Comparison of ENCODE assay signal across 18 cellular contexts in the genomic region with DNA sequence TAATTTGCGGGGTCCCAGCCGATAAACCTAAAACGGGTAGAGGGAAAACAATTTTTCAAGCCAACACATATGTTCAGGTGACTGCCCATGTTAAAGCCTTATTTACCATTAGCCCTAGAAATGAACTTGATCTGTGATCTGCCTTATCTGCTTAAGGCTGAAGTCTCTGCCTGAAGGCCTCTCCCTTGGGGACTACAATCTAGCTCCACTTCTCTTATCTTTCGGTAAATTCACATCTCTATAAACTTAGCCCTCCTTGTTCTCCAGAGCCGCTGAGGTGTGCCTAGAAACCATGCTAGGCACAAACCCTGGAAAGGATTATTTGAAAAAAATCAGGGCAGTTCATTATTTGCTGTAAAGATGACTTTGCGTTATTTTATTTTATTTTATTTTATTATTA.
A peak's percentile ranks its signal among the peaks of the same experiment; 100 is the strongest.
DNase-seq lines count a peak whose midpoint lies in the region; ATAC-seq and TF ChIP-seq lines count a peak whose summit lies in the region.
"Had no signal": no experiment of that assay in that cellular context is flagged by ENCODE, and none has a peak within 500 bp of the region (broad histone marks: within the 10 kb centered on the region; RNA-seq: fewer than 3 reads in every experiment).

No MANE protein-coding gene starts in this region.

- peaks cover 40% of the 10 kb centered on the region for H3K36me3 ChIP-seq in endodermal cell (ENCODE audit: control insufficient read depth, insufficient read depth, low read length)

- intact Hi-C loops in right cardiac atrium (cut with DNase I) (no loop called here), cardiac septum (cut with DNase I) (no loop called here)

- no peak overlapping the region for H3K4me3 Mint-ChIP-seq in endodermal cell
- H3K4me3 Mint-ChIP-seq: CD4-positive, alpha-beta memory T cell had no signal

- WGBS in right cardiac atrium, result 69% methylated on average over 6 of the region's 6 CpGs
- 73 to 100% methylated on average over 3 to 5 of the region's 6 CpGs for whole genome bisulfite sequencing in endodermal cell (ENCODE audit: insufficient coverage in 1 of 2, insufficient read length in 1 of 2), 2 experiments

- peaks cover 40% of the 10 kb centered on the region for H3K36me3 Mint-ChIP-seq in endodermal cell (ENCODE audit: low read depth)

- H3K4me1 ChIP-seq in right cardiac atrium (ENCODE audit: control insufficient read depth, insufficient read depth, low read length) (peaks cover 3% of the 10 kb centered on the region), endodermal cell (ENCODE audit: control insufficient read depth, insufficient read depth, low read length) (no peaks in the 10 kb centered on the region)

- no peaks in the 10 kb centered on the region for H3K27me3 ChIP-seq in right cardiac atrium (ENCODE audit: control insufficient read depth, insufficient read depth)
- no peaks in the 10 kb centered on the region for H3K27me3 ChIP-seq in endodermal cell (ENCODE audit: control insufficient read depth, insufficient read depth, low read length, poor library complexity, severe bottlenecking)

- TF ChIP-seq CTCF in endodermal cell (conservative IDR thresholded peaks at IDR 0.05), result no peak

- H3K4me1 Mint-ChIP-seq in endodermal cell, result peaks cover 22% of the 10 kb centered on the region

- H3K27ac Mint-ChIP-seq in endodermal cell, result peak overlapping the region; percentile 21
- H3K27ac Mint-ChIP-seq: CD4-positive, alpha-beta memory T cell had no signal

- no peak for ATAC-seq in right cardiac atrium
- ATAC-seq: A549, K562 had no signal

- H3K4me3 ChIP-seq in right cardiac atrium (ENCODE audit: low read length), result no peak overlapping the region
- no peak overlapping the region for H3K4me3 ChIP-seq in endodermal cell (ENCODE audit: low read length)
- H3K4me3 ChIP-seq: A549, K562, PC-9 had no signal

- peaks cover 5% of the 10 kb centered on the region for H3K9me3 Mint-ChIP-seq in endodermal cell

- no peaks in the 10 kb centered on the region for H3K9me3 ChIP-seq in right cardiac atrium (ENCODE audit: control insufficient read depth, low read length)
- peaks cover 17% of the 10 kb centered on the region for H3K9me3 ChIP-seq in endodermal cell (ENCODE audit: control insufficient read depth, low read length)
- H3K9me3 ChIP-seq: A549, SK-N-SH had no signal

- H3K27ac ChIP-seq in right cardiac atrium (ENCODE audit: low read length), result peak overlapping the region; percentile 45
- no peak overlapping the region for H3K27ac ChIP-seq in endodermal cell (ENCODE audit: low read depth, low read length)
- H3K27ac ChIP-seq: PC-9 had no signal

- TF ChIP-seq POLR2A in erythroblast (IDR thresholded peaks at IDR 0.05; ENCODE audit: low read length), result no peak

- DNase-seq in right cardiac atrium (no peak), cardiac septum (ENCODE audit: low spot score) (no peak), NCI-H82 treated with DMSO at 0.1 percent for 48 hours (lab: John Stamatoyannopoulos, UW; ENCODE audit: unreplicated experiment) (peak; percentile 21), endodermal cell (no peak), middle frontal gyrus (ENCODE audit: extremely low spot score, low spot score) (no peak), erythroblast (lab: John Stamatoyannopoulos, UW) (no peak), NCI-H2107 treated with DMSO at 0.1 percent for 48 hours (lab: John Stamatoyannopoulos, UW; ENCODE audit: unreplicated experiment) (no peak)
- no peak for DNase-seq in activated effector memory CD4-positive, alpha-beta T cell treated with Interleukin-2 at 50 U/mL for 16 hours
- DNase-seq: CD4-positive, alpha-beta memory T cell; DMS79 treated with DMSO at 0.1 percent for 48 hours; NCI-H1048; NCI-H2107; NCI-H345; NCI-H526 treated with DMSO at 0.1 percent for 48 hours; PC-9; SK-N-SH had no signal

- no peak overlapping the region for H3K9ac ChIP-seq in endodermal cell (ENCODE audit: extremely low read depth, low read length, poor library complexity, severe bottlenecking)
- H3K9ac ChIP-seq: SK-N-SH had no signal

- no peaks in the 10 kb centered on the region for H3K27me3 Mint-ChIP-seq in endodermal cell (ENCODE audit: insufficient read depth)
- H3K27me3 Mint-ChIP-seq: CD4-positive, alpha-beta memory T cell had no signal
